ENCODE assay signal across 13 cellular contexts in the genomic region with DNA sequence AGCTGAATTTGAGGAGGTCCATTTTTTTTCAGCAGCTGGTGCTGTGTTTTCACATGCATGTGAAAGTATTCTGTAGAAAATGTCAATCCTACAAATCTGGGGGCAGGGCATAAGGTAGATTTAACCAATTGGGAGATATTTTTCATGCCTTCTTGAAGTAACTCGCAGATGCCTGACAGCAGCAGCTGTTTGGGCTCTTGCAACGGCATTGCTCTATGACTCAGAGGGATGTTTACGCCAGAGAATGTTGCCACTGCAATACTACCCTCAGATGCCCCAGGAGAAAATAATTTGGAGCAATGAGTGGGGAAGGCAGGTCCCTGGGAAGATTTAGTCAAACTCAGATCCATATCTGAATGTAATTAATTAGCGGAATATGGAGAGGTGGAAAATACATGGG. TPM values are rescaled to one million over a fixed set of nuclear protein-coding genes. Genes with fewer than 3 reads are reported as not detected.
DNase-seq lines count a peak whose midpoint lies in the region; ATAC-seq and TF ChIP-seq lines count a peak whose summit lies in the region.
"Had no signal": no experiment of that assay in that cellular context is flagged by ENCODE, and none has a peak within 500 bp of the region (broad histone marks: within the 10 kb centered on the region; RNA-seq: fewer than 3 reads in every experiment).

No MANE protein-coding gene starts in this region.

- H3K4me3 Mint-ChIP-seq in nephron progenitor cell, result no peak overlapping the region
- H3K4me3 Mint-ChIP-seq: CD4-positive, alpha-beta memory T cell had no signal

- H3K4me3 ChIP-seq in adipocyte (ENCODE audit: low read length), result no peak overlapping the region
- H3K4me3 ChIP-seq: heart left ventricle had no signal

- peaks cover 6% of the 10 kb centered on the region for H3K27me3 Mint-ChIP-seq in nephron progenitor cell (ENCODE audit: low read depth, poor library complexity)

- no peak overlapping the region for H3K27ac Mint-ChIP-seq in nephron progenitor cell
- H3K27ac Mint-ChIP-seq: CD4-positive, alpha-beta memory T cell had no signal

- H3K9me3 Mint-ChIP-seq in nephron progenitor cell, result peaks cover 11% of the 10 kb centered on the region

- peaks cover 8% of the 10 kb centered on the region for H3K4me1 ChIP-seq in adipocyte (ENCODE audit: control insufficient read depth, insufficient read depth, low read length)
- H3K4me1 ChIP-seq: heart left ventricle had no signal

- peaks cover 5% of the 10 kb centered on the region for H3K4me1 Mint-ChIP-seq in nephron progenitor cell
- H3K4me1 Mint-ChIP-seq: CD4-positive, alpha-beta memory T cell had no signal

- DNase-seq in AG08395 (ENCODE audit: low spot score) (peak; percentile 25), HT1080 (ENCODE audit: low read depth) (peak; percentile 34), adipocyte (ENCODE audit: low read depth) (peak; percentile 75), iris pigment epithelial cell (ENCODE audit: low read depth) (peak; percentile 90), nephron progenitor cell (no peak)
- DNase-seq: CD4-positive, alpha-beta memory T cell; NCI-H1436 treated with DMSO at 0.1 percent for 48 hours had no signal

- TF ChIP-seq CTCF in nephron progenitor cell (IDR thresholded peaks at IDR 0.05), result no peak

- H3K9me3 ChIP-seq in adipocyte (ENCODE audit: control insufficient read depth, low read length), result no peaks in the 10 kb centered on the region

- H3K36me3 ChIP-seq in adipocyte (ENCODE audit: control insufficient read depth, insufficient read depth, low read length, severe bottlenecking), result no peaks in the 10 kb centered on the region
- H3K36me3 ChIP-seq: heart left ventricle had no signal

- H3K27me3 ChIP-seq in adipocyte (replicated peaks; ENCODE audit: control insufficient read depth, insufficient read depth, low read length), result peaks cover 4% of the 10 kb centered on the region
- H3K27me3 ChIP-seq: heart left ventricle had no signal

- ATAC-seq in HG03521 (IDR thresholded peaks at IDR 0.05; ENCODE audit: unreplicated experiment), result no peak
- no peak for ATAC-seq in HG02678 (IDR thresholded peaks at IDR 0.05; ENCODE audit: unreplicated experiment)
- no peak for ATAC-seq in esophagus mucosa
- ATAC-seq: Panc1 had no signal

- no peaks in the 10 kb centered on the region for H3K36me3 Mint-ChIP-seq in nephron progenitor cell (ENCODE audit: low read depth)
- H3K36me3 Mint-ChIP-seq: CD4-positive, alpha-beta memory T cell had no signal

- no peak overlapping the region for H3K9ac ChIP-seq in adipocyte (ENCODE audit: low read length)

RNA-seq across cellular contexts. Expression of gene MYBPC1, which starts 42.5 kb away (rescaled TPM):
- not detected in 2 replicates for total RNA-seq in HT1080 (2014; rRNA removed; shearing (Covaris generic))
- not detected in 2 replicates for polyA plus RNA-seq in HT1080 (2015; cell fraction: cytosol; rRNA removed)
- polyA plus RNA-seq in HT1080 (2015; cell fraction: nucleus; rRNA removed), result not detected in 2 replicates
- 0.40 TPM for total RNA-seq in esophagus mucosa
- total RNA-seq: CD4-positive, alpha-beta memory T cell; chondrocyte had no signal
- polyA plus RNA-seq: CD4-positive, alpha-beta memory T cell had no signal
